ENCODE assay signal across 18 cellular contexts in the genomic region with DNA sequence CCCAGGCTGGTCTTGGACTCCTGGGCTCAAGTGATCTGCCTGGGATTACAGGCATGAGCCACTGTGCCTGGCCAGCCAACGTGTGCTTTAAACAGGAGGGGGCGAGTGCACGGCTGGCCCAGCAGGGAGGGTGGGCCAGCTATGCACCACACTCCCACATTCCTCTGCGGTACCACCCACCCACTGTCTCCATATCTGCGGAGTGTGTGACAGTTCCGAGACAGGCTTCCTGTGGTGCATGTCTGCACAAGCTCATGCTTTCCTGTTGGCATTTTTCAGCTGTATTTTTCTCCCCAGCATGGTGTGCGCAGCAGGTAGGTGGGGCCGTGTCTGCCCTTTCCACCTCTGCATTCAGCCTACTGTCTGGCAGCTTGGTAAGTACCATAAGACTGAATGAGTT.
A peak's percentile ranks its signal among the peaks of the same experiment; 100 is the strongest.
DNase-seq lines count a peak whose midpoint lies in the region; TF ChIP-seq lines count a peak whose summit lies in the region.
"Had no signal": no experiment of that assay in that cellular context is flagged by ENCODE, and none has a peak within 500 bp of the region (broad histone marks: within the 10 kb centered on the region; RNA-seq: fewer than 3 reads in every experiment).

No MANE protein-coding gene starts in this region.

- no peak overlapping the region for H2BK120ac ChIP-seq in mesendoderm (ENCODE audit: low read depth, low read length)

- H2BK5ac ChIP-seq in mesendoderm (ENCODE audit: low read length) = no peak overlapping the region

- TF ChIP-seq CTCF in HEK293 (tag by site-specific recombination; IDR thresholded peaks at IDR 0.05) (no peak), epithelial cell of esophagus (IDR thresholded peaks at IDR 0.05; ENCODE audit: insufficient read depth, low read depth, low read length, missing control alignments) (no peak), smooth muscle cell (IDR thresholded peaks at IDR 0.05; ENCODE audit: borderline replicate concordance, insufficient read depth, poor library complexity, severe bottlenecking) (no peak), esophagus squamous epithelium (IDR thresholded peaks at IDR 0.05) (no peak)

- no CpG with 5 or more reads among the region's 8 CpGs for WGBS in mesendoderm (ENCODE audit: extremely low coverage, insufficient coverage, low lambda C conversion rate)
- 46% methylated on average over 8 of the region's 8 CpGs for WGBS in smooth muscle cell (ENCODE audit: low lambda C conversion rate)
- 33 to 60% methylated on average over 2 to 8 of the region's 8 CpGs for WGBS in esophagus squamous epithelium, 2 donors

- H3K9me3 ChIP-seq in HEK293 (ENCODE audit: control insufficient read depth, insufficient read depth, low read depth, low read length) (no peaks in the 10 kb centered on the region), smooth muscle cell (replicated peaks; ENCODE audit: low read depth) (no peaks in the 10 kb centered on the region), esophagus squamous epithelium (no peaks in the 10 kb centered on the region)
- H3K9me3 ChIP-seq: A549 had no signal

- DNase-seq in epithelial cell of esophagus (ENCODE audit: low read depth) = peak; percentile 83
- DNase-seq in mesendoderm = peak; percentile 3
- DNase-seq in smooth muscle cell (lab: John Stamatoyannopoulos, UW; ENCODE audit: unreplicated experiment) = no peak
- DNase-seq in esophagus squamous epithelium (lab: John Stamatoyannopoulos, UW) = no peak
- no peak for DNase-seq in SIG-M5 treated with dmso at 0.1 percent for 504 hours (lab: John Stamatoyannopoulos, UW; ENCODE audit: unreplicated experiment)
- DNase-seq in NCI-H2029 treated with DMSO at 0.1 percent for 48 hours (lab: John Stamatoyannopoulos, UW) = no peak
- DNase-seq: CD4-positive, alpha-beta memory T cell; EL; GOT3; NCI-H1694 treated with DMSO at 0.1 percent for 48 hours; NCI-H2107; NCI-H510A; NCI-H774; SIG-M5 had no signal

- H3K23ac ChIP-seq in mesendoderm (ENCODE audit: low read length) = no peak overlapping the region

- TF ChIP-seq POLR2A in esophagus squamous epithelium (IDR thresholded peaks at IDR 0.05) = no peak

- intact Hi-C loops in esophagus squamous epithelium (cut with DNase I) = no loop called here

- H3K36me3 ChIP-seq in HEK293 (ENCODE audit: control insufficient read depth in 2 of 2, insufficient read depth in 1 of 2, low read length in 2 of 2) = no peaks in the 10 kb centered on the region
- no peaks in the 10 kb centered on the region for H3K36me3 ChIP-seq in mesendoderm (ENCODE audit: control insufficient read depth, insufficient read depth, low read length)
- H3K36me3 ChIP-seq in smooth muscle cell (ENCODE audit: low read depth) = no peaks in the 10 kb centered on the region
- no peaks in the 10 kb centered on the region for H3K36me3 ChIP-seq in esophagus squamous epithelium
- H3K36me3 ChIP-seq: BLaER1 had no signal

- POLR2A ChIA-PET in HEK293 (lab: Yijun Ruan, JAX) = no interaction called here

- H3F3A ChIP-seq in smooth muscle cell (ENCODE audit: low read depth) = no peaks in the 10 kb centered on the region

- H3K4me1 ChIP-seq in HEK293 (ENCODE audit: control insufficient read depth, insufficient read depth, low read length) (no peaks in the 10 kb centered on the region), mesendoderm (ENCODE audit: control insufficient read depth, low read depth, low read length) (peaks cover 3% of the 10 kb centered on the region), smooth muscle cell (ENCODE audit: low read depth) (no peaks in the 10 kb centered on the region), esophagus squamous epithelium (peaks cover 0 to 22% (median 13%) of the 10 kb centered on the region in 3 donors)
- H3K4me1 ChIP-seq: A549, BLaER1 had no signal

- no peak overlapping the region for H3K18ac ChIP-seq in mesendoderm (ENCODE audit: low read length)

- no peak overlapping the region for H4K5ac ChIP-seq in mesendoderm (ENCODE audit: low read length)

- H2BK15ac ChIP-seq in mesendoderm (replicated peaks; ENCODE audit: low read depth) = no peak overlapping the region

- no peak overlapping the region for H3K4ac ChIP-seq in mesendoderm (ENCODE audit: low read depth, low read length)

- no peak overlapping the region for H4K8ac ChIP-seq in mesendoderm (ENCODE audit: low read depth, low read length)

- no peak overlapping the region for H3K9ac ChIP-seq in mesendoderm (ENCODE audit: low read length)
- H3K9ac ChIP-seq in smooth muscle cell (ENCODE audit: low read depth) = peak overlapping the region; percentile 79
- H3K9ac ChIP-seq: BLaER1 had no signal

- H3K27me3 ChIP-seq in mesendoderm (ENCODE audit: insufficient read depth, low read length, poor library complexity) (no peaks in the 10 kb centered on the region), smooth muscle cell (ENCODE audit: low read depth) (no peaks in the 10 kb centered on the region), esophagus squamous epithelium (peaks cover 0 to 7% (median 0%) of the 10 kb centered on the region in 4 donors)
- H3K27me3 ChIP-seq: BLaER1 had no signal

- no peaks in the 10 kb centered on the region for H4K20me1 ChIP-seq in smooth muscle cell (ENCODE audit: low read depth)
- H4K20me1 ChIP-seq: BLaER1 had no signal

- H3K79me1 ChIP-seq in mesendoderm (ENCODE audit: low read length) = no peaks in the 10 kb centered on the region

- H3K27ac ChIP-seq in HEK293 (ENCODE audit: extremely low read depth, low read depth, low read length) = no peak overlapping the region
- no peak overlapping the region for H3K27ac ChIP-seq in mesendoderm (ENCODE audit: low read depth, low read length)
- peak overlapping the region; percentile 87 for H3K27ac ChIP-seq in smooth muscle cell (ENCODE audit: low read depth)
- peak overlapping the region in 1 of 4 donors; percentile 31 for H3K27ac ChIP-seq in esophagus squamous epithelium
- H3K27ac ChIP-seq: A549, BLaER1 had no signal

- H3K4me2 ChIP-seq in mesendoderm (ENCODE audit: low read length) = no peak overlapping the region
- peak overlapping the region; percentile 46 for H3K4me2 ChIP-seq in smooth muscle cell
- H3K4me2 ChIP-seq: A549, BLaER1 had no signal

- H2AK5ac ChIP-seq in mesendoderm (ENCODE audit: low read length) = no peak overlapping the region

- H3K4me3 ChIP-seq in HEK293 (ENCODE audit: low read depth, low read length) (no peak overlapping the region), epithelial cell of esophagus (ENCODE audit: low read length) (no peak overlapping the region), mesendoderm (ENCODE audit: low read length) (no peak overlapping the region), smooth muscle cell (no peak overlapping the region), esophagus squamous epithelium (no peak overlapping the region)
- H3K4me3 ChIP-seq: A549, BLaER1, K562 had no signal

- H3K56ac ChIP-seq in mesendoderm (ENCODE audit: low read length) = no peak overlapping the region

- H2AFZ ChIP-seq in smooth muscle cell (ENCODE audit: low read depth) = no peak overlapping the region

- CTCF ChIA-PET in HEK293 (lab: Yijun Ruan, JAX) = no interaction called here

- H3K79me2 ChIP-seq in mesendoderm (ENCODE audit: control insufficient read depth, insufficient read depth, low read length) (no peaks in the 10 kb centered on the region), smooth muscle cell (ENCODE audit: low read depth) (no peaks in the 10 kb centered on the region)

TF ChIP-seq in HEK293, 187 proteins besides CTCF, POLR2A, EP300 and RAD21:
- no peak for TF ChIP-seq ZNF335 (tag by site-specific recombination; conservative IDR thresholded peaks at IDR 0.05)
- 0 out of 2 replicates have a peak, but pooled peaks have one; percentile 23 for TF ChIP-seq ZIC2 (tag by site-specific recombination; IDR thresholded peaks at IDR 0.05)
- TF ChIP-seq, protein P1, sequence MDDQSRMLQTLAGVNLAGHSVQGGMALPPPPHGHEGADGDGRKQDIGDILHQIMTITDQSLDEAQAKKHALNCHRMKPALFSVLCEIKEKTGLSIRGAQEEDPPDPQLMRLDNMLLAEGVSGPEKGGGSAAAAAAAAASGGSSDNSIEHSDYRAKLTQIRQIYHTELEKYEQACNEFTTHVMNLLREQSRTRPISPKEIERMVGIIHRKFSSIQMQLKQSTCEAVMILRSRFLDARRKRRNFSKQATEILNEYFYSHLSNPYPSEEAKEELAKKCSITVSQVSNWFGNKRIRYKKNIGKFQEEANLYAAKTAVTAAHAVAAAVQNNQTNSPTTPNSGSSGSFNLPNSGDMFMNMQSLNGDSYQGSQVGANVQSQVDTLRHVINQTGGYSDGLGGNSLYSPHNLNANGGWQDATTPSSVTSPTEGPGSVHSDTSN (CRISPR knock-in tag; IDR thresholded peaks at IDR 0.05) = no peak

Comparison
In these comparisons a context has a peak if more than half of its experiments do, and no peak if none do; other contexts are left out.
1. DNase-seq: peak in epithelial cell of esophagus (single experiment) and mesendoderm (single experiment); none in smooth muscle cell (single experiment), esophagus squamous epithelium (single experiment), SIG-M5 treated with dmso at 0.1 percent for 504 hours (single experiment) and NCI-H2029 treated with DMSO at 0.1 percent for 48 hours (single experiment).